Comparison of ENCODE assay signal across 1 cellular context in genomic region chr5:115262066-115262404, GRCh38.
TF ChIP-seq lines count a peak whose summit lies in the region.

No MANE protein-coding gene starts in this region.

TF ChIP-seq in SK-N-SH, 30 proteins besides CTCF, POLR2A, EP300 and RAD21 (continued from another document):
- no peak for TF ChIP-seq GATA2 (CRISPR knock-in tag; IDR thresholded peaks at IDR 0.05)
- TF ChIP-seq GABPA (IDR thresholded peaks at IDR 0.05; ENCODE audit: low read depth): no peak
- no peak for TF ChIP-seq ZBTB33 (IDR thresholded peaks at IDR 0.05; ENCODE audit: borderline replicate concordance, low read depth)
- TF ChIP-seq JUND (IDR thresholded peaks at IDR 0.05): no peak
- TF ChIP-seq, protein P1, sequence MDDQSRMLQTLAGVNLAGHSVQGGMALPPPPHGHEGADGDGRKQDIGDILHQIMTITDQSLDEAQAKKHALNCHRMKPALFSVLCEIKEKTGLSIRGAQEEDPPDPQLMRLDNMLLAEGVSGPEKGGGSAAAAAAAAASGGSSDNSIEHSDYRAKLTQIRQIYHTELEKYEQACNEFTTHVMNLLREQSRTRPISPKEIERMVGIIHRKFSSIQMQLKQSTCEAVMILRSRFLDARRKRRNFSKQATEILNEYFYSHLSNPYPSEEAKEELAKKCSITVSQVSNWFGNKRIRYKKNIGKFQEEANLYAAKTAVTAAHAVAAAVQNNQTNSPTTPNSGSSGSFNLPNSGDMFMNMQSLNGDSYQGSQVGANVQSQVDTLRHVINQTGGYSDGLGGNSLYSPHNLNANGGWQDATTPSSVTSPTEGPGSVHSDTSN (IDR thresholded peaks at IDR 0.05): no peak
TF ChIP-seq in SK-N-SH: peak in this region for 0.
